Comparison of ENCODE assay signal across 27 cellular contexts in the genomic region with DNA sequence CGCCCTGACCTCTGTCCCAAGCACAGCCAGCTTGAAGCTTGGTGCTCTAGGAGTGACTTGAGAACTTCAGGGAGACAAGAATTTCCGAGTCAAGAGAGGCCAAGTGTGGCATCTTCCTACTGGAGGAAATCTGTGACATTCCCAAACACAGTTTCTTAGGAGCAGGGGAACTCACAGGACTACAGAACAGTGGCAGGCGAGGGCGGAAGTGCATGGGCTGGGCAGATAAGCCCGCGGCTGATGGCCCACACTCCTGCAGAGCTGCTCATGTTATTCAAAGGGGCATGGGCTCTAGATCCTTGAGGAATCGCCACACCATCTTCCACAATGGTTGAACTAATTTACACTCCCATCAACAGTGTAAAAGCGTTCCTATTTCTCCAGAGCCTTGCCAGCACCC.
DNase-seq lines count a peak whose midpoint lies in the region; ATAC-seq and TF ChIP-seq lines count a peak whose summit lies in the region.
"Had no signal": no experiment of that assay in that cellular context is flagged by ENCODE, and none has a peak within 500 bp of the region (broad histone marks: within the 10 kb centered on the region; RNA-seq: fewer than 3 reads in every experiment).

No MANE protein-coding gene starts in this region.

- no peak overlapping the region for H3K9ac ChIP-seq in mesendoderm (ENCODE audit: low read length)

- H3K36me3 ChIP-seq in mesendoderm (ENCODE audit: control insufficient read depth, insufficient read depth, low read length), result no peaks in the 10 kb centered on the region
- H3K36me3 ChIP-seq in WERI-Rb-1, result no peaks in the 10 kb centered on the region
- H3K36me3 ChIP-seq: esophagus squamous epithelium had no signal

- H2BK15ac ChIP-seq in mesendoderm (replicated peaks; ENCODE audit: low read depth), result no peak overlapping the region

- peak overlapping the region; percentile 26 for H3K27ac Mint-ChIP-seq in activated naive CD4-positive, alpha-beta T cell treated with anti-CD3 and anti-CD28 coated beads, Interleukin-2, amount 50 U/mL, for 24 hours
- H3K27ac Mint-ChIP-seq in activated T-helper 17 cell treated with anti-CD3 and anti-CD28 coated beads, Interleukin-2, amount 50 U/mL, for 72 hours, result peak overlapping the region; percentile 2

- WGBS in mesendoderm (ENCODE audit: extremely low coverage, insufficient coverage, low lambda C conversion rate), result no CpG with 5 or more reads among the region's 8 CpGs

- no peak overlapping the region for H3K4me3 ChIP-seq in mesendoderm (ENCODE audit: low read length)
- H3K4me3 ChIP-seq in WERI-Rb-1 (ENCODE audit: low read depth, low read length), result no peak overlapping the region
- H3K4me3 ChIP-seq: coronary artery, esophagus squamous epithelium had no signal

- no peaks in the 10 kb centered on the region for H3K9me3 ChIP-seq in WERI-Rb-1 (ENCODE audit: severe bottlenecking)
- H3K9me3 ChIP-seq: esophagus squamous epithelium had no signal

- H3K4me2 ChIP-seq in mesendoderm (ENCODE audit: low read length), result no peak overlapping the region

- no peak overlapping the region for H3K23ac ChIP-seq in mesendoderm (ENCODE audit: low read length)

- no peaks in the 10 kb centered on the region for H3K9me3 Mint-ChIP-seq in activated naive CD4-positive, alpha-beta T cell treated with anti-CD3 and anti-CD28 coated beads, Interleukin-2, amount 50 U/mL, for 24 hours
- no peaks in the 10 kb centered on the region for H3K9me3 Mint-ChIP-seq in activated T-helper 17 cell treated with anti-CD3 and anti-CD28 coated beads, Interleukin-2, amount 50 U/mL, for 72 hours
- H3K9me3 Mint-ChIP-seq: naive thymus-derived CD8-positive, alpha-beta T cell had no signal

- H4K8ac ChIP-seq in mesendoderm (ENCODE audit: low read depth, low read length), result no peak overlapping the region

- H3K56ac ChIP-seq in mesendoderm (ENCODE audit: low read length), result peak overlapping the region; percentile 68

- H2BK120ac ChIP-seq in mesendoderm (ENCODE audit: low read depth, low read length), result no peak overlapping the region

- no peaks in the 10 kb centered on the region for H3K79me1 ChIP-seq in mesendoderm (ENCODE audit: low read length)

- DNase-seq in activated naive CD4-positive, alpha-beta T cell treated with Interleukin-2 at 50 U/mL for 16 hours, result no peak
- DNase-seq in mesendoderm, result peak; percentile 87
- no peak for DNase-seq in NCI-H524 treated with DMSO at 0.1 percent for 48 hours (lab: John Stamatoyannopoulos, UW)
- no peak for DNase-seq in WERI-Rb-1
- no peak for DNase-seq in NCI-H748 treated with DMSO at 0.1 percent for 48 hours (lab: John Stamatoyannopoulos, UW)
- no peak for DNase-seq in NCI-H1105 (lab: John Stamatoyannopoulos, UW)
- DNase-seq: activated CD4-positive, alpha-beta T cell treated with anti-CD3 and anti-CD28 coated beads, Interleukin-2, amount 50 U/mL, for 4 hours; activated naive CD4-positive, alpha-beta T cell treated with anti-CD3 and anti-CD28 coated beads, Interleukin-2, amount 50 U/mL, for 16 hours; AML-193; amygdala; CD4-positive, CD25-positive, alpha-beta regulatory T cell; DMS79 treated with DMSO at 0.1 percent for 48 hours; esophagus squamous epithelium; GDM1; Kasumi-1; MV-4-11; naive thymus-derived CD8-positive, alpha-beta T cell; NCI-H1436 treated with DMSO at 0.1 percent for 48 hours; NCI-H2081 treated with DMSO at 0.1 percent for 48 hours; NCI-H226; stimulated activated naive CD4-positive, alpha-beta T cell treated with Interleukin-2 at 50 U/mL for 16 hours; T-helper 1 cell had no signal

- H3K36me3 Mint-ChIP-seq in activated naive CD4-positive, alpha-beta T cell treated with anti-CD3 and anti-CD28 coated beads, Interleukin-2, amount 50 U/mL, for 24 hours, result no peaks in the 10 kb centered on the region
- no peaks in the 10 kb centered on the region for H3K36me3 Mint-ChIP-seq in activated T-helper 17 cell treated with anti-CD3 and anti-CD28 coated beads, Interleukin-2, amount 50 U/mL, for 72 hours (ENCODE audit: low read depth)
- H3K36me3 Mint-ChIP-seq: CD4-positive, CD25-positive, alpha-beta regulatory T cell; naive thymus-derived CD8-positive, alpha-beta T cell had no signal

- no peak overlapping the region for H3K4ac ChIP-seq in mesendoderm (ENCODE audit: low read depth, low read length)

- H3K4me1 ChIP-seq in mesendoderm (ENCODE audit: control insufficient read depth, low read depth, low read length), result peaks cover 5% of the 10 kb centered on the region

- H2AK5ac ChIP-seq in mesendoderm (ENCODE audit: low read length), result no peak overlapping the region

- no peak overlapping the region for H3K18ac ChIP-seq in mesendoderm (ENCODE audit: low read length)

- H4K5ac ChIP-seq in mesendoderm (ENCODE audit: low read length), result no peak overlapping the region

- H3K27ac ChIP-seq in mesendoderm (ENCODE audit: low read depth, low read length), result peak overlapping the region; percentile 62
- no peak overlapping the region for H3K27ac ChIP-seq in WERI-Rb-1
- H3K27ac ChIP-seq: coronary artery, esophagus squamous epithelium had no signal

- H3K27me3 ChIP-seq in mesendoderm (ENCODE audit: insufficient read depth, low read length, poor library complexity), result no peaks in the 10 kb centered on the region
- no peaks in the 10 kb centered on the region for H3K27me3 ChIP-seq in WERI-Rb-1 (ENCODE audit: insufficient read depth, low read depth, severe bottlenecking)

- H3K4me1 Mint-ChIP-seq in activated naive CD4-positive, alpha-beta T cell treated with anti-CD3 and anti-CD28 coated beads, Interleukin-2, amount 50 U/mL, for 24 hours, result peaks cover 24% of the 10 kb centered on the region
- H3K4me1 Mint-ChIP-seq in activated T-helper 17 cell treated with anti-CD3 and anti-CD28 coated beads, Interleukin-2, amount 50 U/mL, for 72 hours, result peaks cover 24% of the 10 kb centered on the region

- H2BK5ac ChIP-seq in mesendoderm (ENCODE audit: low read length), result peak overlapping the region; percentile 62

- ATAC-seq in activated T-helper 17 cell treated with anti-CD3 and anti-CD28 coated beads, Interleukin-2, amount 50 U/mL, for 72 hours (replicated peaks), result no peak
- ATAC-seq: activated CD4-positive, CD25-positive, alpha-beta regulatory T cell treated with anti-CD3 and anti-CD28 coated beads, Interleukin-2, amount 50 U/mL, for 24 hours; HepG2; naive thymus-derived CD8-positive, alpha-beta T cell had no signal

- H3K27me3 Mint-ChIP-seq in activated naive CD4-positive, alpha-beta T cell treated with anti-CD3 and anti-CD28 coated beads, Interleukin-2, amount 50 U/mL, for 24 hours, result no peaks in the 10 kb centered on the region
- H3K27me3 Mint-ChIP-seq in activated T-helper 17 cell treated with anti-CD3 and anti-CD28 coated beads, Interleukin-2, amount 50 U/mL, for 72 hours, result no peaks in the 10 kb centered on the region
- H3K27me3 Mint-ChIP-seq: naive thymus-derived CD8-positive, alpha-beta T cell had no signal

- H3K4me3 Mint-ChIP-seq in activated naive CD4-positive, alpha-beta T cell treated with anti-CD3 and anti-CD28 coated beads, Interleukin-2, amount 50 U/mL, for 24 hours, result no peak overlapping the region
- no peak overlapping the region for H3K4me3 Mint-ChIP-seq in activated T-helper 17 cell treated with anti-CD3 and anti-CD28 coated beads, Interleukin-2, amount 50 U/mL, for 72 hours
- H3K4me3 Mint-ChIP-seq: CD4-positive, CD25-positive, alpha-beta regulatory T cell; naive thymus-derived CD8-positive, alpha-beta T cell had no signal

- no peaks in the 10 kb centered on the region for H3K79me2 ChIP-seq in mesendoderm (ENCODE audit: control insufficient read depth, insufficient read depth, low read length)

- no peak for TF ChIP-seq CTCF in WERI-Rb-1 (IDR thresholded peaks at IDR 0.05; ENCODE audit: low read depth, low read length)
